In genomic region chr3:159928692-159929091, GRCh38 we compare ENCODE assay signal across 12 cellular contexts. TPM values are rescaled to one million over a fixed set of nuclear protein-coding genes. Genes with fewer than 3 reads are reported as not detected.
DNase-seq lines count a peak whose midpoint lies in the region; ATAC-seq, FAIRE-seq and TF ChIP-seq lines count a peak whose summit lies in the region.
"Had no signal": no experiment of that assay in that cellular context is flagged by ENCODE, and none has a peak within 500 bp of the region (broad histone marks: within the 10 kb centered on the region; RNA-seq: fewer than 3 reads in every experiment).

No MANE protein-coding gene starts in this region.

- H3K4me3 Mint-ChIP-seq in MCF 10A (ENCODE audit: unreplicated experiment) (peak overlapping the region; percentile 33), astrocyte (ENCODE audit: unreplicated experiment) (peak overlapping the region; percentile 3), type B pancreatic cell (no peak overlapping the region)
- H3K4me3 Mint-ChIP-seq: B cell had no signal

- DNase-seq in MCF 10A (ENCODE audit: unreplicated experiment) (peak; percentile 86), breast epithelium (ENCODE audit: low spot score in 2 of 2) (no peak), astrocyte (ENCODE audit: low read depth) (peak; percentile 99), kidney glomerular epithelial cell (lab: John Stamatoyannopoulos, UW) (peak; percentile 99), type B pancreatic cell (ENCODE audit: extremely low spot score, unreplicated experiment) (no peak), hypothalamus (lab: John Stamatoyannopoulos, UW) (no peak)
- DNase-seq: gastrocnemius medialis; psoas muscle; stimulated activated naive CD4-positive, alpha-beta T cell had no signal

- peak overlapping the region; percentile 61 for H2AFZ ChIP-seq in astrocyte (ENCODE audit: low read depth, low read length)

- H3K27ac ChIP-seq in breast epithelium (no peak overlapping the region), astrocyte (ENCODE audit: low read depth, low read length) (peak overlapping the region; percentile 90)

- no peak for TF ChIP-seq POLR2A in breast epithelium (IDR thresholded peaks at IDR 0.05)

- peak overlapping the region; percentile 74 for H3K4me2 ChIP-seq in astrocyte (ENCODE audit: low read length)

- FAIRE-seq in astrocyte (lab: Jason Lieb, UNC), result peak; percentile 95

- H3K27ac Mint-ChIP-seq in MCF 10A (ENCODE audit: low read depth, unreplicated experiment) (peak overlapping the region; percentile 24), astrocyte (ENCODE audit: unreplicated experiment) (peak overlapping the region; percentile 90), type B pancreatic cell (peak overlapping the region; percentile 10)

- no peaks in the 10 kb centered on the region for H3K36me3 Mint-ChIP-seq in MCF 10A (ENCODE audit: insufficient read depth, unreplicated experiment)
- H3K36me3 Mint-ChIP-seq in astrocyte (ENCODE audit: low read depth, unreplicated experiment), result no peaks in the 10 kb centered on the region
- H3K36me3 Mint-ChIP-seq in type B pancreatic cell, result peaks cover 3% of the 10 kb centered on the region

- H3K9me3 ChIP-seq in breast epithelium, result peaks cover under 1 to 2% of the 10 kb centered on the region in 2 donors
- H3K9me3 ChIP-seq in astrocyte (ENCODE audit: insufficient read depth, low read depth, low read length), result peaks cover under 1% of the 10 kb centered on the region
- H3K9me3 ChIP-seq: gastrocnemius medialis had no signal

- no peaks in the 10 kb centered on the region for H4K20me1 ChIP-seq in astrocyte (ENCODE audit: insufficient read depth, low read length)

- intact Hi-C loops in MCF 10A (cut with micrococcal nuclease) (loop anchor here (1.0 kb wide), 2 partner anchors 75 to 99 kb away; no protein-coding TSS in a partner anchor), breast epithelium (cut with DNase I; ENCODE audit: low total_unique reads) (no loop called here)

- peak overlapping the region; percentile 64 for H3K9ac ChIP-seq in astrocyte (ENCODE audit: low read length)

- H3K27me3 Mint-ChIP-seq in MCF 10A (ENCODE audit: insufficient read depth, unreplicated experiment) (no peaks in the 10 kb centered on the region), astrocyte (ENCODE audit: low read depth, unreplicated experiment) (no peaks in the 10 kb centered on the region), type B pancreatic cell (no peaks in the 10 kb centered on the region)
- H3K27me3 Mint-ChIP-seq: B cell had no signal

- BruUV-seq in MCF 10A (replicated peaks; lab: Mats Ljungman, UMichigan), result no TSS peak

- no peak for TF ChIP-seq CTCF in MCF 10A (IDR thresholded peaks at IDR 0.05; ENCODE audit: unreplicated experiment)
- TF ChIP-seq CTCF in breast epithelium (IDR thresholded peaks at IDR 0.05), result no peak
- no peak for TF ChIP-seq CTCF in astrocyte (IDR thresholded peaks at IDR 0.05; ENCODE audit: insufficient read depth, low read depth, low read length)
- no peak for TF ChIP-seq CTCF in type B pancreatic cell (conservative IDR thresholded peaks at IDR 0.05)

- H3K9me3 Mint-ChIP-seq in MCF 10A (ENCODE audit: unreplicated experiment), result no peaks in the 10 kb centered on the region
- H3K9me3 Mint-ChIP-seq in astrocyte (ENCODE audit: unreplicated experiment), result peaks cover 8% of the 10 kb centered on the region
- no peaks in the 10 kb centered on the region for H3K9me3 Mint-ChIP-seq in type B pancreatic cell

- no peaks in the 10 kb centered on the region for H3K27me3 ChIP-seq in breast epithelium
- H3K27me3 ChIP-seq in astrocyte (ENCODE audit: insufficient read depth, low read length), result no peaks in the 10 kb centered on the region
- H3K27me3 ChIP-seq: gastrocnemius medialis had no signal

- H3K36me3 ChIP-seq in breast epithelium, result no peaks in the 10 kb centered on the region
- H3K36me3 ChIP-seq in astrocyte (ENCODE audit: insufficient read depth, low read length), result no peaks in the 10 kb centered on the region
- H3K36me3 ChIP-seq: gastrocnemius medialis had no signal

- H3K79me2 ChIP-seq in astrocyte (ENCODE audit: insufficient read depth, low read length), result no peaks in the 10 kb centered on the region

- CTCF ChIA-PET in MCF 10A (lab: Yijun Ruan, JAX), result interaction anchor here (0.6 to 8.3 kb wide), 14 partner anchors 13 to 478 kb away, joined by 3 to 87 read pairs (median 3); partner anchors contain the start of gene IL12A

- no peak for ATAC-seq in GM18867 (IDR thresholded peaks at IDR 0.05; ENCODE audit: unreplicated experiment)
- no peak for ATAC-seq in GM18861 (IDR thresholded peaks at IDR 0.05; ENCODE audit: unreplicated experiment)
- ATAC-seq: gastrocnemius medialis had no signal

- H3K4me1 ChIP-seq in breast epithelium (no peaks in the 10 kb centered on the region), astrocyte (ENCODE audit: insufficient read depth, low read length) (peaks cover 26% of the 10 kb centered on the region)
- H3K4me1 ChIP-seq: gastrocnemius medialis, psoas muscle had no signal

- H3K4me3 ChIP-seq in breast epithelium, result no peak overlapping the region
- H3K4me3 ChIP-seq in astrocyte (ENCODE audit: insufficient read depth, low read depth, low read length), result no peak overlapping the region
- H3K4me3 ChIP-seq: gastrocnemius medialis, psoas muscle had no signal

- H3K4me1 Mint-ChIP-seq in MCF 10A (ENCODE audit: insufficient read depth, unreplicated experiment), result peaks cover 16% of the 10 kb centered on the region
- H3K4me1 Mint-ChIP-seq in astrocyte (ENCODE audit: low read depth, unreplicated experiment), result peaks cover 27% of the 10 kb centered on the region
- H3K4me1 Mint-ChIP-seq in type B pancreatic cell (ENCODE audit: unreplicated experiment), result peaks cover 10% of the 10 kb centered on the region

- POLR2A ChIA-PET in MCF 10A (lab: Yijun Ruan, JAX), result interaction anchor here (0.6 to 1.7 kb wide), 11 partner anchors 10 to 108 kb away, joined by 3 to 8 read pairs (median 4); no protein-coding TSS in a partner anchor

RNA-seq across cellular contexts. Expression of gene IL12A, which starts 59.9 kb away (rescaled TPM):
- 1.3 and 1.7 TPM in 2 replicates for total RNA-seq in MCF 10A (2022)
- under 1 TPM in 1 of 3 donors, not detected in 2; 0.98 TPM for total RNA-seq in breast epithelium
- 2.9 and 3.0 TPM in 2 replicates for total RNA-seq in astrocyte
- total RNA-seq in type B pancreatic cell (ENCODE audit: low replicate concordance), result 0.31 and 0.34 TPM in 2 replicates
- total RNA-seq: gastrocnemius medialis had no signal

Comparison
In these comparisons a context has a peak if more than half of its experiments do, and no peak if none do; other contexts are left out.
1. DNase-seq: peak in MCF 10A (single experiment), astrocyte (single experiment) and kidney glomerular epithelial cell (single experiment); none in breast epithelium (0 of 2), type B pancreatic cell (single experiment) and hypothalamus (0 of 51).
2. H3K27ac Mint-ChIP-seq: peak in every context shown above with its lines; median percentile 90 in astrocyte; 24 in MCF 10A; 10 in type B pancreatic cell.